17 cellular contexts compared by ENCODE assay signal in the genomic region with DNA sequence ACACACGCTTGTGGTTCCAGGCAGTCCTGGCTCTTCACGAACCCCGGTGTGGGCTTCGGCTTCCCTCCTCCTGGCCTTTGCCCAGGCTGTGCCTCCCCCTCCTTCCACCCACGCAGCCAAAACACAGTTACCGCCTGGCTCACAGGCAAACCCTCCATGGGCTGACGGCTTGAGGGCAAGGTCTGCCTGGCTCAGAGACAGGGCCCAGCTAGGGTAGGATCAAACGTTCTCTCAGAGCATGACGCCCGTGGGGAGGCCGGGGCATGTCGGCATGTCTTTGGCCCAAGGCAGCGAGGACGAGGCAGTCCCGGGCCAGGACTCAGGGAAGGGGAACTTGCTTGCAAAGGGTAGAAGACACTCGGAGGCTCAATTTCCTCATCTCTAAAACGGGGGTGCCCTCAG. TPM values are rescaled to one million over a fixed set of nuclear protein-coding genes. Genes with fewer than 3 reads are reported as not detected.
"Had no signal": no experiment of that assay in that cellular context is flagged by ENCODE, and none has a peak within 500 bp of the region (broad histone marks: within the 10 kb centered on the region; RNA-seq: fewer than 3 reads in every experiment).

No MANE protein-coding gene starts in this region.

- H3K9me3 Mint-ChIP-seq: activated CD4-positive, alpha-beta T cell treated with anti-CD3 and anti-CD28 coated beads, Interleukin-2, amount 10 ng/mL, durations not matched to agents 24 days and 14 days; activated naive CD4-positive, alpha-beta T cell treated with anti-CD3 and anti-CD28 coated beads, Interleukin-2, amount 50 U/mL, for 24 hours; stimulated activated naive B cell treated with anti-CD40 and anti-IgM and Interleukin-4, amounts not matched to agents 10 μg/mL and 1 μg/mL and 100 μg/mL, for 72 hours; T-helper 1 cell treated with Interleukin-12 subunit alpha and Interleukin-12 subunit beta and Interleukin-4 antibody, amounts not matched to agents 30 μg/mL and 1 μg/mL, for 36 hours; WTC11 had no signal

- ATAC-seq: esophagus mucosa; SK-N-SH treated with all-trans-retinoic acid at 6 μM for 48 hours; stimulated activated naive B cell treated with anti-CD40 and anti-IgM and Interleukin-4, amounts not matched to agents 10 μg/mL and 1 μg/mL and 100 μg/mL, for 72 hours; WTC11 had no signal

- H3K27ac Mint-ChIP-seq: activated CD4-positive, alpha-beta T cell treated with anti-CD3 and anti-CD28 coated beads, Interleukin-2, amount 10 ng/mL, durations not matched to agents 24 days and 14 days; activated naive CD4-positive, alpha-beta T cell treated with anti-CD3 and anti-CD28 coated beads, Interleukin-2, amount 50 U/mL, for 24 hours; stimulated activated naive B cell treated with anti-CD40 and anti-IgM and Interleukin-4, amounts not matched to agents 10 μg/mL and 1 μg/mL and 100 μg/mL, for 72 hours; T-helper 1 cell treated with Interleukin-12 subunit alpha and Interleukin-12 subunit beta and Interleukin-4 antibody, amounts not matched to agents 30 μg/mL and 1 μg/mL, for 36 hours; WTC11 had no signal

- H3K27me3 ChIP-seq: brain microvascular endothelial cell, pancreas, suprapubic skin, upper lobe of left lung had no signal

- H3K4me1 Mint-ChIP-seq: activated CD4-positive, alpha-beta T cell treated with anti-CD3 and anti-CD28 coated beads, Interleukin-2, amount 10 ng/mL, durations not matched to agents 24 days and 14 days; activated naive CD4-positive, alpha-beta T cell treated with anti-CD3 and anti-CD28 coated beads, Interleukin-2, amount 50 U/mL, for 24 hours; stimulated activated naive B cell treated with anti-CD40 and anti-IgM and Interleukin-4, amounts not matched to agents 10 μg/mL and 1 μg/mL and 100 μg/mL, for 72 hours had no signal

- H3K4me3 Mint-ChIP-seq: activated CD4-positive, alpha-beta T cell treated with anti-CD3 and anti-CD28 coated beads, Interleukin-2, amount 10 ng/mL, durations not matched to agents 24 days and 14 days; activated naive CD4-positive, alpha-beta T cell treated with anti-CD3 and anti-CD28 coated beads, Interleukin-2, amount 50 U/mL, for 24 hours; stimulated activated naive B cell treated with anti-CD40 and anti-IgM and Interleukin-4, amounts not matched to agents 10 μg/mL and 1 μg/mL and 100 μg/mL, for 72 hours; T-helper 1 cell treated with Interleukin-12 subunit alpha and Interleukin-12 subunit beta and Interleukin-4 antibody, amounts not matched to agents 30 μg/mL and 1 μg/mL, for 36 hours; WTC11 had no signal

- DNase-seq: activated CD4-positive, alpha-beta T cell treated with anti-CD3 and anti-CD28 coated beads, Interleukin-2, amount 10 ng/mL, durations not matched to agents 24 days and 14 days; amygdala; brain microvascular endothelial cell; left ventricle myocardium inferior; mesenchymal stem cell; pancreas; retina; stimulated activated naive B cell treated with anti-CD40 and anti-IgM and Interleukin-4, amounts not matched to agents 10 μg/mL and 1 μg/mL and 100 μg/mL, for 72 hours had no signal

- H3K4me1 ChIP-seq: upper lobe of left lung had no signal

- H3K36me3 Mint-ChIP-seq: activated naive CD4-positive, alpha-beta T cell treated with anti-CD3 and anti-CD28 coated beads, Interleukin-2, amount 50 U/mL, for 24 hours; WTC11 had no signal

- H3K27me3 Mint-ChIP-seq: activated CD4-positive, alpha-beta T cell treated with anti-CD3 and anti-CD28 coated beads, Interleukin-2, amount 10 ng/mL, durations not matched to agents 24 days and 14 days; activated naive CD4-positive, alpha-beta T cell treated with anti-CD3 and anti-CD28 coated beads, Interleukin-2, amount 50 U/mL, for 24 hours; stimulated activated naive B cell treated with anti-CD40 and anti-IgM and Interleukin-4, amounts not matched to agents 10 μg/mL and 1 μg/mL and 100 μg/mL, for 72 hours had no signal

- H3K27ac ChIP-seq: brain microvascular endothelial cell, left ventricle myocardium inferior, pancreas, suprapubic skin, upper lobe of left lung had no signal

RNA-seq across cellular contexts. Expression of a gene that starts 2.1 kb away (rescaled TPM):
- total RNA-seq: activated CD4-positive, alpha-beta T cell treated with anti-CD3 and anti-CD28 coated beads, Interleukin-2, amount 10 ng/mL, durations not matched to agents 24 days and 14 days; esophagus mucosa; left ventricle myocardium inferior; smooth muscle cell; upper lobe of left lung; WTC11 had no signal
- polyA plus RNA-seq: neural cell, smooth muscle cell had no signal
